ENCODE assay signal across 19 cellular contexts in genomic region chr2:153601812-153602211, GRCh38.
DNase-seq lines count a peak whose midpoint lies in the region; ATAC-seq and TF ChIP-seq lines count a peak whose summit lies in the region.
"Had no signal": no experiment of that assay in that cellular context is flagged by ENCODE, and none has a peak within 500 bp of the region (broad histone marks: within the 10 kb centered on the region; RNA-seq: fewer than 3 reads in every experiment).

No MANE protein-coding gene starts in this region.

- no TSS peak for BruUV-seq in PC-3 (replicated peaks; lab: Mats Ljungman, UMichigan)

- no peaks in the 10 kb centered on the region for H3K27me3 ChIP-seq in PC-3 (ENCODE audit: low read length)
- H3K27me3 ChIP-seq in upper lobe of left lung = no peaks in the 10 kb centered on the region

- H3K27me3 Mint-ChIP-seq in T-helper 17 cell = no peaks in the 10 kb centered on the region

- H3K36me3 ChIP-seq in PC-3 (ENCODE audit: low read depth, low read length) (no peaks in the 10 kb centered on the region), upper lobe of left lung (no peaks in the 10 kb centered on the region)

- DNase-seq in DMS53 (lab: John Stamatoyannopoulos, UW) (peak; percentile 0), DMS53 treated with DMSO at 0.1 percent for 48 hours (lab: John Stamatoyannopoulos, UW; ENCODE audit: unreplicated experiment) (no peak), NCI-H2029 treated with DMSO at 0.1 percent for 48 hours (lab: John Stamatoyannopoulos, UW) (peak; percentile 54), PC-3 (peak; percentile 45), T-helper 17 cell (no peak), upper lobe of left lung (no peak), T-helper 2 cell (no peak)
- DNase-seq: 8988T; AML-193; C1 segment of cervical spinal cord; CD8-positive, alpha-beta T cell; NCI-H1436; NCI-H2227 treated with DMSO at 0.1 percent for 48 hours; NCI-H524; Right ventricle myocardium superior had no signal

- H3K4me1 Mint-ChIP-seq in T-helper 17 cell = no peaks in the 10 kb centered on the region

- POLR2A ChIA-PET in PC-3 (lab: Charles Lee; ENCODE audit: unreplicated experiment) = no interaction called here

- H3K9me3 ChIP-seq in PC-3 (ENCODE audit: low read length) (no peaks in the 10 kb centered on the region), T-helper 17 cell (ENCODE audit: control insufficient read depth, low read length, poor library complexity, severe bottlenecking) (no peaks in the 10 kb centered on the region), upper lobe of left lung (no peaks in the 10 kb centered on the region)

- CTCF ChIA-PET in PC-3 (lab: Charles Lee) = no interaction called here

- TF ChIP-seq CTCF in PC-3 (conservative IDR thresholded peaks at IDR 0.05; ENCODE audit: low read depth, low read length) (no peak), upper lobe of left lung (IDR thresholded peaks at IDR 0.05) (no peak)

- no peaks in the 10 kb centered on the region for H4K20me1 ChIP-seq in PC-3 (ENCODE audit: low read length)

- no peaks in the 10 kb centered on the region for H3K79me2 ChIP-seq in PC-3 (ENCODE audit: low read length)

- no peak overlapping the region for H3K4me3 Mint-ChIP-seq in T-helper 17 cell
- H3K4me3 Mint-ChIP-seq: CD8-positive, alpha-beta T cell; T-helper 1 cell treated with Interleukin-12 subunit alpha and Interleukin-12 subunit beta and Interleukin-4 antibody, amounts not matched to agents 30 μg/mL and 1 μg/mL, for 36 hours had no signal

- 89 to 90% methylated on average over 3 of the region's 3 CpGs for WGBS in upper lobe of left lung, 2 donors

- H3K27ac ChIP-seq in PC-3 (ENCODE audit: low read length) = no peak overlapping the region
- H3K27ac ChIP-seq in upper lobe of left lung = no peak overlapping the region
- H3K27ac ChIP-seq: KMS-11 had no signal

- no peaks in the 10 kb centered on the region for H3K9me2 ChIP-seq in PC-3 (replicated peaks; ENCODE audit: low read length)

- H3K4me1 ChIP-seq in PC-3 (ENCODE audit: insufficient read depth, low read length) (peaks cover 22% of the 10 kb centered on the region), upper lobe of left lung (no peaks in the 10 kb centered on the region)

- ATAC-seq in PC-3 = no peak
- no peak for ATAC-seq in GM21381 (IDR thresholded peaks at IDR 0.05; ENCODE audit: unreplicated experiment)
- ATAC-seq in T-helper 17 cell = no peak
- ATAC-seq in upper lobe of left lung (ENCODE audit: low FRiP score in 2 of 2) = no peak
- ATAC-seq: CD8-positive, alpha-beta T cell; HCT116 had no signal

- H3K36me3 Mint-ChIP-seq in T-helper 17 cell (ENCODE audit: low read depth) = no peaks in the 10 kb centered on the region
- H3K36me3 Mint-ChIP-seq: CD8-positive, alpha-beta T cell had no signal

- TF ChIP-seq EP300 in upper lobe of left lung (IDR thresholded peaks at IDR 0.05) = no peak

- H3K27ac Mint-ChIP-seq in T-helper 17 cell = no peak overlapping the region
- H3K27ac Mint-ChIP-seq: CD8-positive, alpha-beta T cell; T-helper 1 cell treated with Interleukin-12 subunit alpha and Interleukin-12 subunit beta and Interleukin-4 antibody, amounts not matched to agents 30 μg/mL and 1 μg/mL, for 36 hours had no signal

- no peak for TF ChIP-seq POLR2A in upper lobe of left lung (IDR thresholded peaks at IDR 0.05)

- H2AFZ ChIP-seq in PC-3 (ENCODE audit: low read length) = no peak overlapping the region

- no peak overlapping the region for H3K4me2 ChIP-seq in PC-3 (ENCODE audit: low read length)
- H3K4me2 ChIP-seq: KMS-11 had no signal

- H3K9ac ChIP-seq in PC-3 (ENCODE audit: low read length) = no peak overlapping the region
- H3K9ac ChIP-seq: KMS-11 had no signal

- no peaks in the 10 kb centered on the region for H3F3A ChIP-seq in PC-3 (ENCODE audit: low read length, unreplicated experiment)

- H3K4me3 ChIP-seq in PC-3 (ENCODE audit: low read length) (no peak overlapping the region), upper lobe of left lung (no peak overlapping the region)

- intact Hi-C loops in PC-3 (cut with micrococcal nuclease) = no loop called here

Comparison
In these comparisons a context has a peak if more than half of its experiments do, and no peak if none do; other contexts are left out.
1. DNase-seq: peak in DMS53 (single experiment), NCI-H2029 treated with DMSO at 0.1 percent for 48 hours (single experiment) and PC-3 (single experiment); none in DMS53 treated with DMSO at 0.1 percent for 48 hours (single experiment), T-helper 17 cell (0 of 3), upper lobe of left lung (0 of 2) and T-helper 2 cell (0 of 5).